In genomic region chr16:83040174-83040573, GRCh38 we compare ENCODE assay signal across 21 cellular contexts.
DNase-seq lines count a peak whose midpoint lies in the region; ATAC-seq, FAIRE-seq and TF ChIP-seq lines count a peak whose summit lies in the region.
"Had no signal": no experiment of that assay in that cellular context is flagged by ENCODE, and none has a peak within 500 bp of the region (broad histone marks: within the 10 kb centered on the region; RNA-seq: fewer than 3 reads in every experiment).

No MANE protein-coding gene starts in this region.

- no peak overlapping the region for H3K23ac ChIP-seq in IMR-90 (ENCODE audit: low read depth, low read length)

- no peak for TF ChIP-seq POLR2A in IMR-90 (IDR thresholded peaks at IDR 0.05; ENCODE audit: low read depth, low read length)

- H3K4me1 ChIP-seq in IMR-90 (ENCODE audit: control insufficient read depth, insufficient read depth, low read length) (no peaks in the 10 kb centered on the region), mammary epithelial cell (ENCODE audit: insufficient read depth, low read length) (peaks cover 15% of the 10 kb centered on the region), keratinocyte (ENCODE audit: control insufficient read depth, extremely low read depth, insufficient read depth, low read length) (peaks cover 16% of the 10 kb centered on the region)
- H3K4me1 ChIP-seq: Caco-2, upper lobe of left lung had no signal

- H3K27me3 ChIP-seq in IMR-90 (ENCODE audit: control insufficient read depth, insufficient read depth, low read length) (no peaks in the 10 kb centered on the region), mammary epithelial cell (ENCODE audit: insufficient read depth, low read length) (no peaks in the 10 kb centered on the region), keratinocyte (ENCODE audit: control insufficient read depth, extremely low read depth, insufficient read depth, low read length) (no peaks in the 10 kb centered on the region)
- H3K27me3 ChIP-seq: upper lobe of left lung had no signal

- peaks cover 8% of the 10 kb centered on the region for H3K9me1 ChIP-seq in IMR-90 (ENCODE audit: insufficient read depth, low read length)
- H3K9me1 ChIP-seq in keratinocyte (ENCODE audit: control insufficient read depth, extremely low read depth, insufficient read depth, low read length): no peaks in the 10 kb centered on the region

- ATAC-seq in IMR-90 (ENCODE audit: low read depth) (no peak), GM21528 (IDR thresholded peaks at IDR 0.05; ENCODE audit: low FRiP score, unreplicated experiment) (no peak)
- ATAC-seq: naive thymus-derived CD4-positive, alpha-beta T cell had no signal

- no peak overlapping the region for H3K4ac ChIP-seq in IMR-90 (ENCODE audit: low read depth, low read length)

- intact Hi-C loops in IMR-90 (cut with micrococcal nuclease) (no loop called here), mammary epithelial cell (cut with micrococcal nuclease) (no loop called here)
- intact Hi-C loops in activated CD4-positive, alpha-beta memory T cell treated with anti-CD3 and anti-CD28 coated beads for 36 hours (cut with micrococcal nuclease): no loop called here

- H3K79me2 ChIP-seq in mammary epithelial cell (ENCODE audit: insufficient read depth, low read length) (peaks cover 6% of the 10 kb centered on the region), keratinocyte (ENCODE audit: control insufficient read depth, insufficient read depth, low read length) (no peaks in the 10 kb centered on the region)

- WGBS in IMR-90 (ENCODE audit: extremely low coverage in 2 of 2, insufficient read length in 1 of 2), 2 experiments: no CpG with 5 or more reads among the region's 4 CpGs
- 19% methylated on average over 4 of the region's 4 CpGs for WGBS in mammary epithelial cell (ENCODE audit: low coverage, missing lambda C conversion rate)

- no peak overlapping the region for H4K5ac ChIP-seq in IMR-90 (ENCODE audit: low read depth, low read length)

- peak; percentile 69 for FAIRE-seq in keratinocyte (lab: Jason Lieb, UNC)

- H3K56ac ChIP-seq in IMR-90 (ENCODE audit: extremely low read depth, insufficient read depth, low read length): no peak overlapping the region

- H4K8ac ChIP-seq in IMR-90 (ENCODE audit: low read depth in 2 of 2, low read length in 2 of 2): no peak overlapping the region

- TF ChIP-seq CTCF in IMR-90 (conservative IDR thresholded peaks at IDR 0.05; ENCODE audit: low read depth, low read length) (no peak), mammary epithelial cell (conservative IDR thresholded peaks at IDR 0.05 in 1 of 2, IDR thresholded peaks at IDR 0.05 in 1 of 2; ENCODE audit: extremely low read depth in 1 of 2, insufficient read depth in 1 of 2, low read depth in 1 of 2, low read length in 2 of 2) (no peak), keratinocyte (optimal IDR thresholded peaks at IDR 0.05 in 1 of 3, IDR thresholded peaks at IDR 0.05 in 1 of 3, conservative IDR thresholded peaks at IDR 0.05 in 1 of 3; ENCODE audit: extremely low read depth in 1 of 3, insufficient read depth in 2 of 3, low read length in 3 of 3) (no peak)

- no peak overlapping the region for H2BK20ac ChIP-seq in IMR-90 (ENCODE audit: low read depth, low read length)

- DNase-seq in EL: peak; percentile 62
- DNase-seq in IMR-90: peak; percentile 81
- DNase-seq in mammary epithelial cell: peak; percentile 90
- peak; percentile 7 for DNase-seq in keratinocyte (ENCODE audit: low read depth, low spot score)
- DNase-seq in activated CD4-positive, alpha-beta memory T cell treated with anti-CD3 and anti-CD28 coated beads for 36 hours: no peak
- DNase-seq in retina: no peak
- DNase-seq in ecto neural progenitor cell (ENCODE audit: low spot score): no peak
- DNase-seq: activated CD4-positive, alpha-beta T cell treated with anti-CD3 and anti-CD28 coated beads, Interleukin-2, amount 50 U/mL, for 1 hour; Caco-2; foreskin fibroblast; kidney glomerular epithelial cell; MV-4-11; naive thymus-derived CD4-positive, alpha-beta T cell; NCI-H2029 treated with DMSO at 0.1 percent for 48 hours; NCI-H446; upper lobe of left lung had no signal

- no peaks in the 10 kb centered on the region for H3K9me3 Mint-ChIP-seq in activated CD4-positive, alpha-beta memory T cell treated with anti-CD3 and anti-CD28 coated beads for 36 hours
- H3K9me3 Mint-ChIP-seq: memory B cell had no signal

- H3K4me3 ChIP-seq in IMR-90 (ENCODE audit: insufficient read depth, low read depth, low read length): no peak overlapping the region
- H3K4me3 ChIP-seq in mammary epithelial cell (replicated peaks in 1 of 3; ENCODE audit: insufficient read depth in 1 of 3, low read depth in 2 of 3, low read length in 3 of 3): no peak overlapping the region
- H3K4me3 ChIP-seq in keratinocyte (ENCODE audit: control insufficient read depth in 2 of 3, extremely low read depth in 1 of 3, insufficient read depth in 2 of 3, low read depth in 1 of 3, low read length in 3 of 3): no peak overlapping the region
- H3K4me3 ChIP-seq: upper lobe of left lung had no signal

- H3K9ac ChIP-seq in IMR-90 (ENCODE audit: low read depth, low read length): no peak overlapping the region
- no peak overlapping the region for H3K9ac ChIP-seq in mammary epithelial cell (ENCODE audit: insufficient read depth, low read length)
- no peak overlapping the region for H3K9ac ChIP-seq in keratinocyte (ENCODE audit: control insufficient read depth, extremely low read depth, insufficient read depth, low read length)

- peaks cover 0 to 20% of the 10 kb centered on the region in 2 experiments; a peak in 3 of 4 replicates for H3K79me1 ChIP-seq in IMR-90 (ENCODE audit: low read depth in 1 of 2, low read length in 2 of 2)

- no peak overlapping the region for H3K4me3 Mint-ChIP-seq in activated CD4-positive, alpha-beta memory T cell treated with anti-CD3 and anti-CD28 coated beads for 36 hours
- H3K4me3 Mint-ChIP-seq: B cell; memory B cell; naive thymus-derived CD4-positive, alpha-beta T cell; stimulated activated naive CD8-positive, alpha-beta T cell treated with anti-CD3 and anti-CD28 coated beads, Interleukin-15, Interleukin-2, amounts not matched to agents 100 ng/mL and 50 ng/mL, for 24 hours had no signal

- H3K27ac ChIP-seq in IMR-90 (ENCODE audit: insufficient read depth, low read length) (no peak overlapping the region), mammary epithelial cell (ENCODE audit: insufficient read depth, low read depth, low read length) (no peak overlapping the region), keratinocyte (ENCODE audit: control insufficient read depth, insufficient read depth, low read length) (peak overlapping the region; percentile 46)
- H3K27ac ChIP-seq: RWPE1, upper lobe of left lung had no signal

- H3K27ac Mint-ChIP-seq in activated CD4-positive, alpha-beta memory T cell treated with anti-CD3 and anti-CD28 coated beads for 36 hours: no peak overlapping the region
- H3K27ac Mint-ChIP-seq: B cell; memory B cell; naive thymus-derived CD4-positive, alpha-beta T cell; stimulated activated naive CD8-positive, alpha-beta T cell treated with anti-CD3 and anti-CD28 coated beads, Interleukin-15, Interleukin-2, amounts not matched to agents 100 ng/mL and 50 ng/mL, for 24 hours had no signal

- H2BK120ac ChIP-seq in IMR-90 (ENCODE audit: low read depth, low read length): no peak overlapping the region

- POLR2A ChIA-PET in IMR-90 (lab: Charles Lee; ENCODE audit: unreplicated experiment): no interaction called here
- POLR2A ChIA-PET in activated CD4-positive, alpha-beta memory T cell treated with anti-CD3 and anti-CD28 coated beads for 36 hours (lab: Charles Lee): no interaction called here

- H2AFZ ChIP-seq in IMR-90 (replicated peaks; ENCODE audit: low read length, poor library complexity) (no peak overlapping the region), mammary epithelial cell (ENCODE audit: low read depth, low read length) (no peak overlapping the region), keratinocyte (ENCODE audit: control insufficient read depth, low read length) (no peak overlapping the region)

- BruUV-seq in IMR-90 (replicated peaks; lab: Mats Ljungman, UMichigan) (no TSS peak), mammary epithelial cell (replicated peaks; lab: Mats Ljungman, UMichigan) (no TSS peak)

- no peak overlapping the region for H3K18ac ChIP-seq in IMR-90 (ENCODE audit: low read depth, low read length)

- H3K9me3 ChIP-seq in IMR-90 (ENCODE audit: control insufficient read depth, insufficient read depth, low read length) (no peaks in the 10 kb centered on the region), mammary epithelial cell (replicated peaks; ENCODE audit: insufficient read depth, low read length) (no peaks in the 10 kb centered on the region), keratinocyte (ENCODE audit: control insufficient read depth, low read depth, low read length) (no peaks in the 10 kb centered on the region)
- H3K9me3 ChIP-seq: Caco-2, upper lobe of left lung had no signal

- H3K36me3 ChIP-seq in IMR-90 (ENCODE audit: control insufficient read depth, insufficient read depth, low read length) (no peaks in the 10 kb centered on the region), mammary epithelial cell (ENCODE audit: insufficient read depth, low read length) (peaks cover under 1% of the 10 kb centered on the region), keratinocyte (ENCODE audit: control insufficient read depth in 2 of 2, extremely low read depth in 1 of 2, insufficient read depth in 2 of 2, low read length in 2 of 2) (peaks cover 0 to 6% of the 10 kb centered on the region in 2 experiments)
- H3K36me3 ChIP-seq: upper lobe of left lung had no signal

- no peak overlapping the region for H2AK5ac ChIP-seq in IMR-90 (ENCODE audit: low read depth, low read length)

- H4K20me1 ChIP-seq in IMR-90 (ENCODE audit: insufficient read depth, low read length): no peaks in the 10 kb centered on the region
- H4K20me1 ChIP-seq in mammary epithelial cell (ENCODE audit: insufficient read depth, low read length): no peaks in the 10 kb centered on the region
- no peaks in the 10 kb centered on the region for H4K20me1 ChIP-seq in keratinocyte (ENCODE audit: control insufficient read depth, extremely low read depth, insufficient read depth, low read length)

- no peak overlapping the region for H2BK5ac ChIP-seq in IMR-90 (ENCODE audit: low read depth, low read length, poor library complexity, severe bottlenecking)

- H3K4me2 ChIP-seq in IMR-90 (ENCODE audit: low read depth, low read length) (no peak overlapping the region), mammary epithelial cell (ENCODE audit: insufficient read depth, low read depth, low read length) (no peak overlapping the region), keratinocyte (ENCODE audit: control insufficient read depth, extremely low read depth, insufficient read depth, low read depth, low read length) (peak overlapping the region; percentile 33)

- no peak overlapping the region for H3K14ac ChIP-seq in IMR-90 (replicated peaks; ENCODE audit: low read depth, low read length)

- no peak overlapping the region for H4K91ac ChIP-seq in IMR-90 (ENCODE audit: insufficient read depth, low read depth, low read length)

- H3K4me1 Mint-ChIP-seq in activated CD4-positive, alpha-beta memory T cell treated with anti-CD3 and anti-CD28 coated beads for 36 hours (ENCODE audit: low read depth): no peaks in the 10 kb centered on the region
- H3K4me1 Mint-ChIP-seq: B cell; memory B cell; naive thymus-derived CD4-positive, alpha-beta T cell had no signal

- no peaks in the 10 kb centered on the region for H3K36me3 Mint-ChIP-seq in activated CD4-positive, alpha-beta memory T cell treated with anti-CD3 and anti-CD28 coated beads for 36 hours
- H3K36me3 Mint-ChIP-seq: memory B cell; naive thymus-derived CD4-positive, alpha-beta T cell had no signal

- no peak overlapping the region for H2BK15ac ChIP-seq in IMR-90 (ENCODE audit: low read depth, low read length)

- in situ Hi-C loops in IMR-90 (cut with MboI; ENCODE audit: low sequenced_read_pairs) (no loop called here), mammary epithelial cell (cut with MboI; ENCODE audit: low sequenced_read_pairs in 2 of 2) (no loop called here)

- dilution Hi-C loops in IMR-90 (cut with HindIII; ENCODE audit: low sequenced_read_pairs, unreplicated experiment): no loop called here
- dilution Hi-C loops in mammary epithelial cell (cut with HindIII; ENCODE audit: low sequenced_read_pairs): no loop called here
- dilution Hi-C loops in keratinocyte (cut with MboI; ENCODE audit: extremely low pct_ligation_motif_present, low sequenced_read_pairs): no loop called here

- H2AK9ac ChIP-seq in IMR-90 (replicated peaks; ENCODE audit: low read depth, low read length, poor library complexity): no peak overlapping the region

- TF ChIP-seq RAD21 in IMR-90 (IDR thresholded peaks at IDR 0.05; ENCODE audit: low read length): no peak

- H3K27me3 Mint-ChIP-seq in activated CD4-positive, alpha-beta memory T cell treated with anti-CD3 and anti-CD28 coated beads for 36 hours: no peaks in the 10 kb centered on the region
- H3K27me3 Mint-ChIP-seq: B cell had no signal

- CTCF ChIA-PET in IMR-90 (lab: Yijun Ruan, JAX): interaction anchor here (1.1 kb wide), 1 partner anchor 12 kb away, joined by 3 read pairs; no protein-coding TSS in a partner anchor
- CTCF ChIA-PET in mammary epithelial cell (lab: Charles Lee; ENCODE audit: low non-redundant PET): no interaction called here
- CTCF ChIA-PET in activated CD4-positive, alpha-beta memory T cell treated with anti-CD3 and anti-CD28 coated beads for 36 hours (lab: Charles Lee): no interaction called here

Comparison
In these comparisons a context has a peak if more than half of its experiments do, and no peak if none do; other contexts are left out.
1. DNase-seq: peak in EL (single experiment), IMR-90 (single experiment), mammary epithelial cell (single experiment) and keratinocyte (single experiment); none in activated CD4-positive, alpha-beta memory T cell treated with anti-CD3 and anti-CD28 coated beads for 36 hours (single experiment), retina (single experiment) and ecto neural progenitor cell (single experiment).